ENCODE assay signal across 10 cellular contexts in genomic region chr4:130028552-130028951, GRCh38.
DNase-seq lines count a peak whose midpoint lies in the region; ATAC-seq, FAIRE-seq and TF ChIP-seq lines count a peak whose summit lies in the region.
"Had no signal": no experiment of that assay in that cellular context is flagged by ENCODE, and none has a peak within 500 bp of the region (broad histone marks: within the 10 kb centered on the region; RNA-seq: fewer than 3 reads in every experiment).

No MANE protein-coding gene starts in this region.

- H3K4me3 ChIP-seq in osteoblast (ENCODE audit: insufficient read depth, low read length): no peak overlapping the region

- H4K20me1 ChIP-seq in osteoblast (ENCODE audit: insufficient read depth, low read length): no peaks in the 10 kb centered on the region

- H3K4me1 ChIP-seq in osteoblast (ENCODE audit: insufficient read depth, low read length): no peaks in the 10 kb centered on the region

- no peaks in the 10 kb centered on the region for H3K36me3 ChIP-seq in osteoblast (ENCODE audit: insufficient read depth, low read length)

- ATAC-seq in GM21381 (IDR thresholded peaks at IDR 0.05; ENCODE audit: unreplicated experiment) (peak; percentile 85), HG03139 (IDR thresholded peaks at IDR 0.05; ENCODE audit: unreplicated experiment) (peak; percentile 98)
- no peak for ATAC-seq in stimulated activated naive CD8-positive, alpha-beta T cell treated with anti-CD3 and anti-CD28 coated beads, Interleukin-15, Interleukin-2, amounts not matched to agents 100 U/mL and 50 U/mL, for 24 hours
- ATAC-seq: activated naive CD4-positive, alpha-beta T cell treated with anti-CD3 and anti-CD28 coated beads, Interleukin-2, amount 50 U/mL, for 72 hours had no signal

- no peak for FAIRE-seq in GM12891 (lab: Jason Lieb, UNC)
- FAIRE-seq: endothelial cell of umbilical vein had no signal

- H3K79me2 ChIP-seq in osteoblast (ENCODE audit: insufficient read depth, low read length): no peaks in the 10 kb centered on the region

- no peak overlapping the region for H3K27ac ChIP-seq in osteoblast (ENCODE audit: low read depth, low read length)

- TF ChIP-seq CTCF in osteoblast (IDR thresholded peaks at IDR 0.05; ENCODE audit: extremely low read depth, low read depth, low read length): no peak

- H2AFZ ChIP-seq in osteoblast (ENCODE audit: low read length): no peak overlapping the region

- H3K27me3 ChIP-seq in osteoblast (ENCODE audit: insufficient read depth, low read length): no peaks in the 10 kb centered on the region

- DNase-seq in GM12891 (ENCODE audit: insufficient read length, low spot score) (no peak), RPMI8226 (peak; percentile 68), EL (no peak), osteoblast (ENCODE audit: insufficient read length, low spot score, missing footprints) (no peak), glomerular visceral epithelial cell (ENCODE audit: extremely low spot score) (no peak)
- DNase-seq in stimulated activated naive CD8-positive, alpha-beta T cell treated with anti-CD3 and anti-CD28 coated beads, Interleukin-15, Interleukin-2, amounts not matched to agents 100 U/mL and 50 U/mL, for 24 hours: no peak

- no peak overlapping the region for H3K4me2 ChIP-seq in osteoblast (ENCODE audit: insufficient read depth, low read length)

- H3K9me3 ChIP-seq in osteoblast (ENCODE audit: low read depth, low read length): no peaks in the 10 kb centered on the region

- TF ChIP-seq POLR2A in GM12891 (IDR thresholded peaks at IDR 0.05; ENCODE audit: low read depth, low read length): no peak

TF ChIP-seq in GM12891, 5 proteins besides CTCF, POLR2A, EP300 and RAD21:
- TF ChIP-seq POU2F2 (IDR thresholded peaks at IDR 0.05; ENCODE audit: low read depth, low read length): no peak
- TF ChIP-seq PAX5 (IDR thresholded peaks at IDR 0.05; ENCODE audit: insufficient read depth, low read length, severe bottlenecking): no peak
- no peak for TF ChIP-seq POLR2AphosphoS5 (IDR thresholded peaks at IDR 0.05; ENCODE audit: low read depth, low read length)
- no peak for TF ChIP-seq TAF1 (IDR thresholded peaks at IDR 0.05; ENCODE audit: low read depth, low read length)
- peak; percentile 88 for TF ChIP-seq SPI1 (IDR thresholded peaks at IDR 0.05; ENCODE audit: low read depth, low read length)
